ENCODE assay signal across 15 cellular contexts in genomic region chr10:7486533-7486932, GRCh38.
"Had no signal": no experiment of that assay in that cellular context is flagged by ENCODE, and none has a peak within 500 bp of the region (broad histone marks: within the 10 kb centered on the region; RNA-seq: fewer than 3 reads in every experiment).

No MANE protein-coding gene starts in this region.

- H3K27me3 ChIP-seq: ascending aorta, cardiac muscle cell, thyroid gland, vagina had no signal

- H3K4me2 ChIP-seq: smooth muscle cell had no signal

- H3K4me3 ChIP-seq: ascending aorta, cardiac muscle cell, esophagus squamous epithelium, smooth muscle cell, thyroid gland, vagina had no signal

- ATAC-seq: activated naive CD4-positive, alpha-beta T cell treated with anti-CD3 and anti-CD28 coated beads, Interleukin-2, amount 50 U/mL, for 72 hours; left colon; naive thymus-derived CD8-positive, alpha-beta T cell; right cardiac atrium had no signal

- H3K27ac ChIP-seq: ascending aorta, cardiac muscle cell, esophagus squamous epithelium, thyroid gland, vagina had no signal

- H3K27me3 Mint-ChIP-seq: activated CD4-positive, alpha-beta memory T cell treated with anti-CD3 and anti-CD28 coated beads for 36 hours; naive thymus-derived CD8-positive, alpha-beta T cell had no signal

- H3K27ac Mint-ChIP-seq: activated CD4-positive, alpha-beta memory T cell treated with anti-CD3 and anti-CD28 coated beads for 36 hours; activated naive CD4-positive, alpha-beta T cell treated with anti-CD3 and anti-CD28 coated beads, Interleukin-2, amount 50 U/mL, for 72 hours; progenitor cell of endocrine pancreas had no signal

- H3K4me3 Mint-ChIP-seq: activated CD4-positive, alpha-beta memory T cell treated with anti-CD3 and anti-CD28 coated beads for 36 hours had no signal

- H3K36me3 ChIP-seq: ascending aorta, cardiac muscle cell, esophagus squamous epithelium, thyroid gland, vagina had no signal

- H3K9me3 ChIP-seq: ascending aorta, thyroid gland, vagina had no signal

- H3K36me3 Mint-ChIP-seq: activated CD4-positive, alpha-beta memory T cell treated with anti-CD3 and anti-CD28 coated beads for 36 hours had no signal

- H3K4me1 ChIP-seq: ascending aorta, vagina had no signal

- DNase-seq: activated CD4-positive, alpha-beta memory T cell treated with anti-CD3 and anti-CD28 coated beads for 36 hours; esophagus squamous epithelium; foreskin fibroblast; left colon; mammary epithelial cell; naive thymus-derived CD8-positive, alpha-beta T cell; occipital lobe; right cardiac atrium; thyroid gland had no signal
